Comparison of ENCODE assay signal across 1 cellular context in genomic region chr2:113120861-113121260, GRCh38.
A peak's percentile ranks its signal among the peaks of the same experiment; 100 is the strongest.
TF ChIP-seq lines count a peak whose summit lies in the region.

No MANE protein-coding gene starts in this region.

TF ChIP-seq in HEK293, 187 proteins besides CTCF, POLR2A, EP300 and RAD21:
- no peak for TF ChIP-seq ZNF518A (tag by site-specific recombination; conservative IDR thresholded peaks at IDR 0.05; ENCODE audit: low read depth)
- peak; percentile 95 for TF ChIP-seq ZNF513 (tag by site-specific recombination; IDR thresholded peaks at IDR 0.05)
- TF ChIP-seq ZNF169 (tag by site-specific recombination; IDR thresholded peaks at IDR 0.05) = no peak
- no peak for TF ChIP-seq ZNF274 (IDR thresholded peaks at IDR 0.05; ENCODE audit: low read length)
- TF ChIP-seq ZNF274 (tag by site-specific recombination; IDR thresholded peaks at IDR 0.05; ENCODE audit: borderline replicate concordance) = no peak
TF ChIP-seq in HEK293: peak in this region for 1.
